Comparison of ENCODE assay signal across 1 cellular context in genomic region chr6:143747347-143747842, GRCh38.
TF ChIP-seq lines count a peak whose summit lies in the region.

No MANE protein-coding gene starts in this region.

TF ChIP-seq in IMR-90, 13 proteins besides CTCF, POLR2A, EP300 and RAD21 (continued from another document):
- TF ChIP-seq CEBPB (IDR thresholded peaks at IDR 0.05; ENCODE audit: low read depth, low read length) (no peak), MAZ (IDR thresholded peaks at IDR 0.05; ENCODE audit: borderline replicate concordance, low read depth, low read length) (no peak)
